In genomic region chr12:132071001-132071810, GRCh38 we compare ENCODE assay signal across 9 cellular contexts.
DNase-seq lines count a peak whose midpoint lies in the region; ATAC-seq and TF ChIP-seq lines count a peak whose summit lies in the region.
"Had no signal": no experiment of that assay in that cellular context is flagged by ENCODE, and none has a peak within 500 bp of the region (broad histone marks: within the 10 kb centered on the region; RNA-seq: fewer than 3 reads in every experiment).

No MANE protein-coding gene starts in this region.

- H3K9me3 ChIP-seq in DND-41 (ENCODE audit: insufficient read depth, low read length, severe bottlenecking) (no peaks in the 10 kb centered on the region), OCI-LY1 (ENCODE audit: low read length) (no peaks in the 10 kb centered on the region), stomach (no peaks in the 10 kb centered on the region)

- TF ChIP-seq CTCF in DND-41 (IDR thresholded peaks at IDR 0.05; ENCODE audit: borderline replicate concordance, extremely low read depth, low read length, poor library complexity, severe bottlenecking), result no peak
- TF ChIP-seq CTCF in OCI-LY1 (IDR thresholded peaks at IDR 0.05; ENCODE audit: low read length), result no peak
- no peak for TF ChIP-seq CTCF in stomach (IDR thresholded peaks at IDR 0.05)

- intact Hi-C loops in stomach (cut with DNase I; ENCODE audit: low total_unique reads), result no loop called here

- no peak for TF ChIP-seq EP300 in stomach (IDR thresholded peaks at IDR 0.05)

- H3K79me2 ChIP-seq in DND-41 (ENCODE audit: insufficient read depth, low read length), result peaks cover 3% of the 10 kb centered on the region; the same call in 1 of the 2 replicates
- H3K79me2 ChIP-seq in OCI-LY1 (ENCODE audit: insufficient read depth, low read length), result no peaks in the 10 kb centered on the region

- H3K36me3 ChIP-seq in DND-41 (ENCODE audit: insufficient read depth, low read length) (peaks cover 73% of the 10 kb centered on the region), OCI-LY1 (ENCODE audit: insufficient read depth, low read length) (peaks cover 49% of the 10 kb centered on the region; the same call in 1 of the 2 replicates), stomach (peaks cover 47 to 100% (median 92%) of the 10 kb centered on the region in 4 donors)

- H3F3A ChIP-seq in OCI-LY1 (ENCODE audit: insufficient read depth, low read length), result no peaks in the 10 kb centered on the region

- no peak overlapping the region for H3K4me3 ChIP-seq in DND-41 (ENCODE audit: low read depth in 1 of 2, low read length in 2 of 2)
- H3K4me3 ChIP-seq in OCI-LY1 (ENCODE audit: low read depth, low read length, poor library complexity, severe bottlenecking), result peak overlapping the region; percentile 54
- H3K4me3 ChIP-seq in stomach, result no peak overlapping the region

- H2AFZ ChIP-seq in DND-41 (ENCODE audit: low read depth, low read length), result no peak overlapping the region
- no peak overlapping the region for H2AFZ ChIP-seq in OCI-LY1 (ENCODE audit: low read length)

- H3K27me3 ChIP-seq in DND-41 (ENCODE audit: insufficient read depth, low read length, poor library complexity), result no peaks in the 10 kb centered on the region
- no peaks in the 10 kb centered on the region for H3K27me3 ChIP-seq in OCI-LY1 (ENCODE audit: insufficient read depth, low read length)
- no peaks in the 10 kb centered on the region for H3K27me3 ChIP-seq in stomach

- no peak for ATAC-seq in DND-41 (ENCODE audit: insufficient read depth, low read depth)
- peak; percentile 81 for ATAC-seq in HG03025 (IDR thresholded peaks at IDR 0.05; ENCODE audit: low FRiP score, unreplicated experiment)

- no peaks in the 10 kb centered on the region for H3K9me2 ChIP-seq in OCI-LY1 (ENCODE audit: low read depth, low read length)

- peaks cover 13% of the 10 kb centered on the region for H3K4me1 ChIP-seq in DND-41 (ENCODE audit: insufficient read depth, low read length)
- H3K4me1 ChIP-seq in OCI-LY1 (ENCODE audit: insufficient read depth, low read length, severe bottlenecking), result peaks cover 50% of the 10 kb centered on the region
- H3K4me1 ChIP-seq in stomach, result no peaks in the 10 kb centered on the region

- no peaks in the 10 kb centered on the region for H4K20me1 ChIP-seq in DND-41 (ENCODE audit: insufficient read depth, low read length)
- no peaks in the 10 kb centered on the region for H4K20me1 ChIP-seq in OCI-LY1 (ENCODE audit: insufficient read depth, low read length)

- no peak overlapping the region for H3K9ac ChIP-seq in DND-41 (ENCODE audit: low read depth, low read length)
- H3K9ac ChIP-seq in OCI-LY1 (ENCODE audit: low read length), result peak overlapping the region; percentile 61

- TF ChIP-seq POLR2A in stomach (IDR thresholded peaks at IDR 0.05), result no peak

- DNase-seq in DND-41 (no peak), GM19240 (ENCODE audit: insufficient read length, low spot score) (peak; percentile 59), GDM1 (lab: John Stamatoyannopoulos, UW) (no peak), RKO (ENCODE audit: low spot score) (no peak), stomach (no peak)
- DNase-seq in activated CD4-positive, alpha-beta T cell treated with anti-CD3 and anti-CD28 coated beads for 1 hour, result no peak
- DNase-seq: activated CD4-positive, alpha-beta memory T cell treated with anti-CD3 and anti-CD28 coated beads, Interleukin-2, amount 10 ng/mL, durations not matched to agents 7 days and 5 days had no signal

- 83 to 89% (median 88%) methylated on average over 13 of the region's 13 CpGs for WGBS in stomach, 5 donors

- H3K4me2 ChIP-seq in DND-41 (ENCODE audit: insufficient read depth, low read length), result no peak overlapping the region
- H3K4me2 ChIP-seq in OCI-LY1 (ENCODE audit: low read length), result peak overlapping the region; percentile 70

- H3K27ac ChIP-seq in DND-41 (ENCODE audit: low read length) (0 out of 2 replicates have a peak overlapping the region, but pooled peaks have one; percentile 28), OCI-LY1 (ENCODE audit: low read depth, low read length, poor library complexity, severe bottlenecking) (peak overlapping the region; percentile 99), stomach (peak overlapping the region in 1 of 5 donors; percentile 4)
